Comparison of ENCODE assay signal across 9 cellular contexts in genomic region chr19:1068111-1069001, GRCh38.
A peak's percentile ranks its signal among the peaks of the same experiment; 100 is the strongest.
DNase-seq lines count a peak whose midpoint lies in the region; ATAC-seq, FAIRE-seq and TF ChIP-seq lines count a peak whose summit lies in the region.
"Had no signal": no experiment of that assay in that cellular context is flagged by ENCODE, and none has a peak within 500 bp of the region (broad histone marks: within the 10 kb centered on the region; RNA-seq: fewer than 3 reads in every experiment).

No MANE protein-coding gene starts in this region.

- peak overlapping the region; percentile 95 for H3K27ac Mint-ChIP-seq in activated naive CD4-positive, alpha-beta T cell treated with anti-CD3 and anti-CD28 coated beads, Interleukin-2, amount 10 ng/mL, durations not matched to agents 7 days and 5 days
- H3K27ac Mint-ChIP-seq in memory B cell: peak overlapping the region; percentile 94

- DNase-seq in CD1c-positive myeloid dendritic cell (ENCODE audit: extremely low spot score) (peak; percentile 71), NOMO-1 (lab: John Stamatoyannopoulos, UW; ENCODE audit: unreplicated experiment in 2 of 2) (peak; percentile 60 to 79), memory B cell (ENCODE audit: low spot score in 2 of 2) (peak in 1 of 2 donors; percentile 54), H54 (ENCODE audit: insufficient read length, low spot score) (no peak), dedifferentiated amniotic fluid mesenchymal stem cell (ENCODE audit: extremely low spot score) (no peak)
- DNase-seq in activated naive CD4-positive, alpha-beta T cell treated with anti-CD3 and anti-CD28 coated beads, Interleukin-2, amount 10 ng/mL, durations not matched to agents 7 days and 5 days: peak; percentile 88
- DNase-seq: foreskin keratinocyte had no signal

- no peaks in the 10 kb centered on the region for H3K27me3 Mint-ChIP-seq in activated naive CD4-positive, alpha-beta T cell treated with anti-CD3 and anti-CD28 coated beads, Interleukin-2, amount 10 ng/mL, durations not matched to agents 7 days and 5 days
- H3K27me3 Mint-ChIP-seq in memory B cell: no peaks in the 10 kb centered on the region

- peaks cover under 1% of the 10 kb centered on the region for H3K9me3 Mint-ChIP-seq in activated naive CD4-positive, alpha-beta T cell treated with anti-CD3 and anti-CD28 coated beads, Interleukin-2, amount 10 ng/mL, durations not matched to agents 7 days and 5 days
- no peaks in the 10 kb centered on the region for H3K9me3 Mint-ChIP-seq in memory B cell

- CTCF ChIA-PET in activated naive CD4-positive, alpha-beta T cell treated with anti-CD3 and anti-CD28 coated beads, Interleukin-2, amount 10 ng/mL, durations not matched to agents 7 days and 5 days (lab: Charles Lee): interaction anchor here (0.7 to 3.2 kb wide), 3 partner anchors 8 to 212 kb away, joined by 3 to 13 read pairs (median 3); no protein-coding TSS in a partner anchor

- H3K36me3 Mint-ChIP-seq in activated naive CD4-positive, alpha-beta T cell treated with anti-CD3 and anti-CD28 coated beads, Interleukin-2, amount 10 ng/mL, durations not matched to agents 7 days and 5 days: peaks cover 40% of the 10 kb centered on the region
- peaks cover 20% of the 10 kb centered on the region for H3K36me3 Mint-ChIP-seq in memory B cell

- FAIRE-seq in H54 (lab: Jason Lieb, UNC): no peak

- ATAC-seq in memory B cell (ENCODE audit: low read depth) (no peak), HG03571 (IDR thresholded peaks at IDR 0.05; ENCODE audit: unreplicated experiment) (no peak), HG03520 (IDR thresholded peaks at IDR 0.05; ENCODE audit: unreplicated experiment) (no peak)
- ATAC-seq: foreskin keratinocyte had no signal

- H3K4me1 Mint-ChIP-seq in activated naive CD4-positive, alpha-beta T cell treated with anti-CD3 and anti-CD28 coated beads, Interleukin-2, amount 10 ng/mL, durations not matched to agents 7 days and 5 days: peaks cover 69% of the 10 kb centered on the region
- peaks cover 43% of the 10 kb centered on the region for H3K4me1 Mint-ChIP-seq in memory B cell

- H3K4me3 Mint-ChIP-seq in activated naive CD4-positive, alpha-beta T cell treated with anti-CD3 and anti-CD28 coated beads, Interleukin-2, amount 10 ng/mL, durations not matched to agents 7 days and 5 days: peak overlapping the region; percentile 86
- peak overlapping the region; percentile 92 for H3K4me3 Mint-ChIP-seq in memory B cell

- no peak for TF ChIP-seq POLR2A in H54 (IDR thresholded peaks at IDR 0.05; ENCODE audit: low read depth, low read length)

Comparison
In these comparisons a context has a peak if more than half of its experiments do, and no peak if none do; other contexts are left out.
1. DNase-seq: peak in CD1c-positive myeloid dendritic cell (single experiment), NOMO-1 (2 of 2) and activated naive CD4-positive, alpha-beta T cell treated with anti-CD3 and anti-CD28 coated beads, Interleukin-2, amount 10 ng/mL, durations not matched to agents 7 days and 5 days (single experiment); none in H54 (single experiment) and dedifferentiated amniotic fluid mesenchymal stem cell (single experiment).